ENCODE assay signal across 10 cellular contexts in the genomic region with DNA sequence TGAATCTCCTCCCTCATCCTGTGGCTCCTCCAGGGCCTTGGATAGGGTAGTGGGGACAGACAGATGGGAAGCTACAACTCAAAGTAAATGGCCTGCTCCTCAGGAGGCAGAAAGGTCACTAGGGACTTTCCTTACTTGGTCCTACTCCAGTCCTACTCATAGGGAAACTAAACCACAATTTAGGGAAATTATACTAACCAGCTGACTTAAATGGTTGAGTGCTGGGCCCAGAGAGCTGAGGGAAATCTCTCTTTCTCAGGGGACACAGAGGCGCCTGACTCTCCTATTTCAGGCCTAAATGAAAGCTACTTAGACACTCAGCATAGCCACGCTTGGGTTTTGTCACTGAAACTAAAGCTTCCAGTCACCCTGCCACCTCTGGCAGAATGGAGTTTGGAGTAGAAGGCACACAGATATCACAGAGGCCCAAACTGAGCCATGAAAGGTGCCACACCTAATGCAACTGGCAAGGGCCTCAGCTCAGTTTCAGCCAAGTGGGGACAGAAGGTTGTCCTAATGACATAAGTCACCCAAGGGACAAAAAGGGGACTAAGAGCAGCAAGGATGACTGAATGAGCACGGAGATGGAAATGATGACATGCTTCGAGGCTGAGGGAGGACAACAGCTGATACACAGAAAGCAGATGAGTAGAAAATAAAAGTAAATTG.
A peak's percentile ranks its signal among the peaks of the same experiment; 100 is the strongest.
DNase-seq lines count a peak whose midpoint lies in the region; ATAC-seq lines count a peak whose summit lies in the region.
"Had no signal": no experiment of that assay in that cellular context is flagged by ENCODE, and none has a peak within 500 bp of the region (broad histone marks: within the 10 kb centered on the region; RNA-seq: fewer than 3 reads in every experiment).

No MANE protein-coding gene starts in this region.

- intact Hi-C loops in head of caudate nucleus (cut with DNase I) = no loop called here

- DNase-seq in DMS 273 treated with DMSO at 0.1 percent for 48 hours (lab: John Stamatoyannopoulos, UW) (peak; percentile 92), MV-4-11 (lab: John Stamatoyannopoulos, UW) (peak; percentile 14), T1000 (lab: John Stamatoyannopoulos, UW) (no peak), NCI-H2107 (lab: John Stamatoyannopoulos, UW) (no peak), Kasumi-1 (lab: John Stamatoyannopoulos, UW) (no peak), head of caudate nucleus (no peak)
- DNase-seq: T-cell had no signal

- ATAC-seq in GM19452 (IDR thresholded peaks at IDR 0.05; ENCODE audit: unreplicated experiment) (peak; percentile 80), HG02884 (IDR thresholded peaks at IDR 0.05; ENCODE audit: unreplicated experiment) (peak; percentile 86)
- ATAC-seq: A549, T-cell had no signal

Comparison
In these comparisons a context has a peak if more than half of its experiments do, and no peak if none do; other contexts are left out.
1. DNase-seq: peak in DMS 273 treated with DMSO at 0.1 percent for 48 hours (single experiment) and MV-4-11 (single experiment); none in T1000 (single experiment), NCI-H2107 (single experiment), Kasumi-1 (0 of 2) and head of caudate nucleus (0 of 42).